8 cellular contexts compared by ENCODE assay signal in genomic region chr14:36604757-36605505, GRCh38. TPM values are rescaled to one million over a fixed set of nuclear protein-coding genes. Genes with fewer than 3 reads are reported as not detected.
DNase-seq lines count a peak whose midpoint lies in the region; ATAC-seq and TF ChIP-seq lines count a peak whose summit lies in the region.

No MANE protein-coding gene starts in this region.

- peak; percentile 80 for ATAC-seq in HG02642 (IDR thresholded peaks at IDR 0.05; ENCODE audit: poor library complexity, unreplicated experiment)
- peak; percentile 85 for ATAC-seq in RWPE2 (ENCODE audit: low read depth)
- ATAC-seq in HG03139 (IDR thresholded peaks at IDR 0.05; ENCODE audit: unreplicated experiment), result no peak

- peaks cover 28% of the 10 kb centered on the region for H3K27me3 ChIP-seq in RWPE2 (ENCODE audit: insufficient read depth, poor library complexity, severe bottlenecking)

- TF ChIP-seq CTCF in GM10248 (IDR thresholded peaks at IDR 0.05; ENCODE audit: control extremely low read depth, extremely low read depth, low read depth, missing control alignments) (peak; percentile 76), RWPE2 (IDR thresholded peaks at IDR 0.05; ENCODE audit: poor library complexity, severe bottlenecking) (peak; percentile 96)

- CTCF ChIA-PET in GM10248 (lab: Yijun Ruan, JAX), result interaction anchor here (0.6 to 4.2 kb wide), 13 partner anchors 9 to 722 kb away, joined by 3 to 45 read pairs (median 3); no protein-coding TSS in a partner anchor

- no peaks in the 10 kb centered on the region for H3K4me1 ChIP-seq in RWPE2 (ENCODE audit: insufficient read depth, poor library complexity, severe bottlenecking)

- no peak overlapping the region for H3K27ac ChIP-seq in RWPE2 (ENCODE audit: poor library complexity, severe bottlenecking)

- no peak overlapping the region for H3K4me3 ChIP-seq in RWPE2 (ENCODE audit: severe bottlenecking)

- peak; percentile 39 for DNase-seq in A172 (ENCODE audit: low spot score)
- DNase-seq in GM10248 (ENCODE audit: extremely low spot score), result peak; percentile 54
- DNase-seq in NCI-H1092 treated with DMSO at 0.1 percent for 48 hours (lab: John Stamatoyannopoulos, UW), result peak; percentile 90
- DNase-seq in RWPE2 (ENCODE audit: low spot score), result no peak
- DNase-seq in dermis microvascular lymphatic vessel endothelial cell (ENCODE audit: low read depth in 2 of 2), result peak; percentile 52 to 67
- DNase-seq in lung microvascular endothelial cell (ENCODE audit: low read depth in 2 of 2), result peak; percentile 71 to 76

- POLR2A ChIA-PET in GM10248 (lab: Yijun Ruan, JAX), result no interaction called here

- H3K9me3 ChIP-seq in RWPE2 (ENCODE audit: severe bottlenecking), result no peaks in the 10 kb centered on the region

- no peaks in the 10 kb centered on the region for H3K36me3 ChIP-seq in RWPE2 (ENCODE audit: low read depth)

RNA-seq across cellular contexts. Expression of gene NKX2-8, which starts 22.5 kb away (rescaled TPM):
- not detected in 2 replicates for total RNA-seq in A172 (2014; rRNA removed; shearing (Covaris generic))
- total RNA-seq in dermis microvascular lymphatic vessel endothelial cell, result not detected in 2 replicates
- not detected in 2 replicates for total RNA-seq in lung microvascular endothelial cell

RNA-seq across cellular contexts. Expression of gene PAX9, which starts 56.7 kb away (rescaled TPM):
- total RNA-seq in A172 (2014; rRNA removed; shearing (Covaris generic)), result not detected in 2 replicates
- total RNA-seq in dermis microvascular lymphatic vessel endothelial cell (not detected in 2 replicates), lung microvascular endothelial cell (not detected in 2 replicates)
